21 cellular contexts compared by ENCODE assay signal in the genomic region with DNA sequence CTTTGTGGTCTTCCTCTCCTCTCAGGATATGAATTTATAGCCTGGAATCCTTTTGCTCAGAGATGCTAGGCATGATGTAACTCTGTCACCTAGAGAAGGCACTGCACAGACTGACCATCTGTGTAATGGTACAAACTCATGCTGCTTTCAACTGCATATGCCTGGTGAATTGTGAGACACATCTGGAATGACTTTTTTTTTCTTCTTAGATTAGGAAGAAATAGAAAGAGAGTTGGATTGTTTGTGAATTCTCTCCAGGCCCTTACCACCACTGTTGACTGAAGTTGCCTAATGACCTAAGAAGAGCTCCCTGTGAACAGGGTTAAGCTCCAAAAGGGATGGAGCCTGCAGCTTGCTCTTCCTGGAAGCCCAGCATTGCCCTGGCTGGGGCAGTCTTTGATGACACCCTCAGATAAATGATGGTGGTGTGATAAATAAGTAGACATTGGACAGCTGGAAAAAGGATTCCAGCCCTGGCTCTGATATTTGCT. TPM values are rescaled to one million over a fixed set of nuclear protein-coding genes. Genes with fewer than 3 reads are reported as not detected.
DNase-seq lines count a peak whose midpoint lies in the region; TF ChIP-seq lines count a peak whose summit lies in the region.
"Had no signal": no experiment of that assay in that cellular context is flagged by ENCODE, and none has a peak within 500 bp of the region (broad histone marks: within the 10 kb centered on the region; RNA-seq: fewer than 3 reads in every experiment).

No MANE protein-coding gene starts in this region.

- no peaks in the 10 kb centered on the region for H3K36me3 ChIP-seq in sigmoid colon
- H3K36me3 ChIP-seq: breast epithelium, gastrocnemius medialis, neural progenitor cell had no signal

- intact Hi-C loops in sigmoid colon (cut with DNase I), result no loop called here

- no peak for TF ChIP-seq POLR2A in sigmoid colon (IDR thresholded peaks at IDR 0.05)

- peaks cover 34% of the 10 kb centered on the region for H3K27me3 Mint-ChIP-seq in mesothelial cell of epicardium (ENCODE audit: low read depth)
- H3K27me3 Mint-ChIP-seq: activated CD4-positive, alpha-beta T cell treated with anti-CD3 and anti-CD28 coated beads, Interleukin-2, amount 10 ng/mL, durations not matched to agents 24 days and 14 days; activated naive CD8-positive, alpha-beta T cell treated with anti-CD3 and anti-CD28 coated beads, Interleukin-2, amount 10 ng/mL, durations not matched to agents 7 days and 5 days; B cell had no signal

- no peaks in the 10 kb centered on the region for H3K9me3 Mint-ChIP-seq in mesothelial cell of epicardium
- H3K9me3 Mint-ChIP-seq: activated CD4-positive, alpha-beta T cell treated with anti-CD3 and anti-CD28 coated beads, Interleukin-2, amount 10 ng/mL, durations not matched to agents 24 days and 14 days; activated naive CD8-positive, alpha-beta T cell treated with anti-CD3 and anti-CD28 coated beads, Interleukin-2, amount 10 ng/mL, durations not matched to agents 7 days and 5 days; GM23338; neural progenitor cell; T-helper 1 cell treated with Interleukin-12 subunit alpha and Interleukin-12 subunit beta and Interleukin-4 antibody, amounts not matched to agents 30 μg/mL and 1 μg/mL, for 36 hours; type B pancreatic cell had no signal

- H3K27ac Mint-ChIP-seq in mesothelial cell of epicardium, result no peak overlapping the region
- H3K27ac Mint-ChIP-seq: activated CD4-positive, alpha-beta T cell treated with anti-CD3 and anti-CD28 coated beads, Interleukin-2, amount 10 ng/mL, durations not matched to agents 24 days and 14 days; activated naive CD8-positive, alpha-beta T cell treated with anti-CD3 and anti-CD28 coated beads, Interleukin-2, amount 10 ng/mL, durations not matched to agents 7 days and 5 days; B cell; GM23338; neural progenitor cell; T-helper 1 cell treated with Interleukin-12 subunit alpha and Interleukin-12 subunit beta and Interleukin-4 antibody, amounts not matched to agents 30 μg/mL and 1 μg/mL, for 36 hours; type B pancreatic cell had no signal

- H3K4me1 Mint-ChIP-seq in mesothelial cell of epicardium, result peaks cover 9% of the 10 kb centered on the region
- H3K4me1 Mint-ChIP-seq: activated CD4-positive, alpha-beta T cell treated with anti-CD3 and anti-CD28 coated beads, Interleukin-2, amount 10 ng/mL, durations not matched to agents 24 days and 14 days; activated naive CD8-positive, alpha-beta T cell treated with anti-CD3 and anti-CD28 coated beads, Interleukin-2, amount 10 ng/mL, durations not matched to agents 7 days and 5 days; B cell; GM23338 had no signal

- H3K4me1 ChIP-seq in sigmoid colon, result peaks cover 0 to 7% (median 3%) of the 10 kb centered on the region in 4 donors
- H3K4me1 ChIP-seq: breast epithelium, neural progenitor cell had no signal

- no peak overlapping the region for H3K4me3 Mint-ChIP-seq in mesothelial cell of epicardium
- H3K4me3 Mint-ChIP-seq: activated CD4-positive, alpha-beta T cell treated with anti-CD3 and anti-CD28 coated beads, Interleukin-2, amount 10 ng/mL, durations not matched to agents 24 days and 14 days; activated naive CD8-positive, alpha-beta T cell treated with anti-CD3 and anti-CD28 coated beads, Interleukin-2, amount 10 ng/mL, durations not matched to agents 7 days and 5 days; B cell; GM23338; neural progenitor cell; T-helper 1 cell treated with Interleukin-12 subunit alpha and Interleukin-12 subunit beta and Interleukin-4 antibody, amounts not matched to agents 30 μg/mL and 1 μg/mL, for 36 hours; type B pancreatic cell had no signal

- no peaks in the 10 kb centered on the region for H3K27me3 ChIP-seq in sigmoid colon
- H3K27me3 ChIP-seq: breast epithelium, gastrocnemius medialis, neural progenitor cell had no signal

- no peaks in the 10 kb centered on the region for H3K36me3 Mint-ChIP-seq in mesothelial cell of epicardium

- no peaks in the 10 kb centered on the region for H3K9me3 ChIP-seq in sigmoid colon
- H3K9me3 ChIP-seq: breast epithelium, gastrocnemius medialis had no signal

- DNase-seq in GM04503 (ENCODE audit: low read depth) (peak; percentile 52), M059J (ENCODE audit: low read depth) (peak; percentile 12), fibroblast of the aortic adventitia (ENCODE audit: low read depth) (peak; percentile 68), sigmoid colon (peak; percentile 67), iPS-NIHi11 (ENCODE audit: low spot score) (no peak), mesothelial cell of epicardium (ENCODE audit: low spot score in 2 of 2, unreplicated experiment in 2 of 2) (no peak), mesenteric fat pad (ENCODE audit: low spot score) (no peak)
- DNase-seq: activated CD4-positive, alpha-beta T cell treated with anti-CD3 and anti-CD28 coated beads, Interleukin-2, amount 10 ng/mL, durations not matched to agents 24 days and 14 days; activated naive CD8-positive, alpha-beta T cell treated with anti-CD3 and anti-CD28 coated beads, Interleukin-2, amount 10 ng/mL, durations not matched to agents 7 days and 5 days; DND-41; gastrocnemius medialis; NCI-H1694 treated with DMSO at 0.1 percent for 48 hours; NCI-H748 treated with DMSO at 0.1 percent for 48 hours; PC-3 had no signal

- no peak overlapping the region for H3K4me3 ChIP-seq in fibroblast of the aortic adventitia (ENCODE audit: low read depth, low read length)
- H3K4me3 ChIP-seq in sigmoid colon, result no peak overlapping the region
- H3K4me3 ChIP-seq: breast epithelium, coronary artery, gastrocnemius medialis, GM23338, neural progenitor cell had no signal

- TF ChIP-seq CTCF in fibroblast of the aortic adventitia (IDR thresholded peaks at IDR 0.05; ENCODE audit: insufficient read depth, low read length) (no peak), sigmoid colon (IDR thresholded peaks at IDR 0.05) (no peak), mesothelial cell of epicardium (IDR thresholded peaks at IDR 0.05; ENCODE audit: unreplicated experiment) (no peak)

- TF ChIP-seq EP300 in sigmoid colon (IDR thresholded peaks at IDR 0.05), result no peak

- no peak overlapping the region for H3K27ac ChIP-seq in sigmoid colon
- H3K27ac ChIP-seq: breast epithelium, coronary artery, neural progenitor cell had no signal

RNA-seq across cellular contexts. Expression of a gene that starts 47.8 kb away (rescaled TPM):
- total RNA-seq in M059J (2014; rRNA removed; shearing (Covaris generic)), result 20.8 and 26.9 TPM in 2 replicates
- total RNA-seq in fibroblast of the aortic adventitia (ENCODE audit: low replicate concordance), result 31.5 and 33.5 TPM in 2 replicates
- total RNA-seq in sigmoid colon, result 10 to 100 TPM; 11.9 to 16.1 (median 15.7) TPM
- polyA plus RNA-seq in sigmoid colon, result 1 to 10 TPM; 2.8 to 5.5 (median 3.6) TPM
- total RNA-seq in mesothelial cell of epicardium, result 29.6 to 33.9 TPM (median 33.6 TPM) in 3 replicates
- 19.8 TPM for total RNA-seq in mesenteric fat pad

Comparison
In these comparisons a context has a peak if more than half of its experiments do, and no peak if none do; other contexts are left out.
1. DNase-seq: peak in GM04503 (single experiment), M059J (single experiment), fibroblast of the aortic adventitia (single experiment) and sigmoid colon (single experiment); none in iPS-NIHi11 (single experiment), mesothelial cell of epicardium (0 of 2) and mesenteric fat pad (single experiment).